ENCODE assay signal across 24 cellular contexts in the genomic region with DNA sequence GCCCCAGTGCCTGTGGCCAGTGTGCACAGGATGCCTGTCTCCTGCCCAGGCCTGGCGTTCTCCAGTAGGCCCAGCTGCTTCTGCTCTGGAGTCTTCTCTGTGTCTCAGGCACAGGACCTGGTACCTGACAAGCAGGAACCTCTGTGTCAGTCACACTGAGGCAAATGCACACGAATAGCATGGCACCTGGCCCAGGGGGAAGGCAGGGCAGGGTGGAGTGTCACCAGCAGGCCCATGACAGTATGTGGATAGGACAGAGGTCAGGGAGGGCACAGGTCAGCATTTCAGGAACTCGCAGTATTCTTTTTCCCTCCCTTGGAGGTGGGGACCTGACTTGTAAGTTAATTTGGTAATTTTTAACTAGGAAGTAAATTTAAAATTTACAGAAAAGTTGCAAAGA. TPM values are rescaled to one million over a fixed set of nuclear protein-coding genes. Genes with fewer than 3 reads are reported as not detected.
DNase-seq lines count a peak whose midpoint lies in the region; ATAC-seq and TF ChIP-seq lines count a peak whose summit lies in the region.
"Had no signal": no experiment of that assay in that cellular context is flagged by ENCODE, and none has a peak within 500 bp of the region (broad histone marks: within the 10 kb centered on the region; RNA-seq: fewer than 3 reads in every experiment).

No MANE protein-coding gene starts in this region.

- intact Hi-C loops in CD4-positive, alpha-beta T cell (cut with DNase I, micrococcal nuclease): loop anchor here (5.0 to 10.0 kb wide), 2 partner anchors 753 to 870 kb away; partner anchors contain the start of gene ECI2 (in 1 of the 2)
- intact Hi-C loops in left colon (cut with DNase I, micrococcal nuclease): no loop called here

- peaks cover 75% of the 10 kb centered on the region for H3K4me1 Mint-ChIP-seq in CD4-positive, alpha-beta T cell (ENCODE audit: low read depth)
- H3K4me1 Mint-ChIP-seq in activated T-helper 17 cell treated with anti-CD3 and anti-CD28 coated beads, Interleukin-2, amount 50 U/mL, for 72 hours: peaks cover 33% of the 10 kb centered on the region
- peaks cover 48% of the 10 kb centered on the region for H3K4me1 Mint-ChIP-seq in T-helper 17 cell

- no peaks in the 10 kb centered on the region for H3K9me3 Mint-ChIP-seq in CD4-positive, alpha-beta T cell
- H3K9me3 Mint-ChIP-seq in activated T-helper 17 cell treated with anti-CD3 and anti-CD28 coated beads, Interleukin-2, amount 50 U/mL, for 72 hours: no peaks in the 10 kb centered on the region
- H3K9me3 Mint-ChIP-seq: CD4-positive, alpha-beta memory T cell had no signal

- no peak overlapping the region for H3K4me3 ChIP-seq in mucosa of rectum (ENCODE audit: low read length in 2 of 2)
- H3K4me3 ChIP-seq: BLaER1, SJSA1 had no signal

- peak overlapping the region; percentile 39 for H3K27ac Mint-ChIP-seq in CD4-positive, alpha-beta T cell
- peak overlapping the region; percentile 69 for H3K27ac Mint-ChIP-seq in activated T-helper 17 cell treated with anti-CD3 and anti-CD28 coated beads, Interleukin-2, amount 50 U/mL, for 72 hours
- H3K27ac Mint-ChIP-seq in T-helper 17 cell: no peak overlapping the region

- H3K36me3 Mint-ChIP-seq in CD4-positive, alpha-beta T cell (ENCODE audit: low read depth): peaks cover 57% of the 10 kb centered on the region
- H3K36me3 Mint-ChIP-seq in activated T-helper 17 cell treated with anti-CD3 and anti-CD28 coated beads, Interleukin-2, amount 50 U/mL, for 72 hours (ENCODE audit: low read depth): peaks cover 75% of the 10 kb centered on the region
- peaks cover 6% of the 10 kb centered on the region for H3K36me3 Mint-ChIP-seq in T-helper 17 cell (ENCODE audit: low read depth)

- no peak overlapping the region for H3K4me3 Mint-ChIP-seq in CD4-positive, alpha-beta T cell
- no peak overlapping the region for H3K4me3 Mint-ChIP-seq in activated T-helper 17 cell treated with anti-CD3 and anti-CD28 coated beads, Interleukin-2, amount 50 U/mL, for 72 hours
- H3K4me3 Mint-ChIP-seq in T-helper 17 cell: no peak overlapping the region
- H3K4me3 Mint-ChIP-seq: CD4-positive, alpha-beta memory T cell had no signal

- no peaks in the 10 kb centered on the region for H3K27me3 Mint-ChIP-seq in CD4-positive, alpha-beta T cell
- H3K27me3 Mint-ChIP-seq in activated T-helper 17 cell treated with anti-CD3 and anti-CD28 coated beads, Interleukin-2, amount 50 U/mL, for 72 hours: no peaks in the 10 kb centered on the region
- no peaks in the 10 kb centered on the region for H3K27me3 Mint-ChIP-seq in T-helper 17 cell
- H3K27me3 Mint-ChIP-seq: CD4-positive, alpha-beta memory T cell had no signal

- peaks cover 12 to 17% of the 10 kb centered on the region in 2 donors for H3K4me1 ChIP-seq in mucosa of rectum (ENCODE audit: control insufficient read depth in 2 of 2, insufficient read depth in 2 of 2, low read length in 2 of 2)

- TF ChIP-seq CTCF in CD4-positive, alpha-beta T cell (IDR thresholded peaks at IDR 0.05): no peak

- H3K27ac ChIP-seq in CD4-positive, alpha-beta T cell (ENCODE audit: low read depth, low read length): no peak overlapping the region
- peak overlapping the region; percentile 33 to 58 for H3K27ac ChIP-seq in mucosa of rectum (ENCODE audit: low read depth in 2 of 2, low read length in 2 of 2)
- H3K27ac ChIP-seq: BLaER1, SJSA1 had no signal

- POLR2A ChIA-PET in CD4-positive, alpha-beta T cell (lab: Charles Lee): no interaction called here

- H3K9me3 ChIP-seq in CD4-positive, alpha-beta T cell (ENCODE audit: control insufficient read depth, low read length): no peaks in the 10 kb centered on the region
- no peaks in the 10 kb centered on the region for H3K9me3 ChIP-seq in mucosa of rectum (ENCODE audit: control insufficient read depth in 2 of 2, low read length in 2 of 2)
- no peaks in the 10 kb centered on the region for H3K9me3 ChIP-seq in T-helper 17 cell (ENCODE audit: control insufficient read depth, low read length, poor library complexity, severe bottlenecking)
- H3K9me3 ChIP-seq: BLaER1, SJSA1 had no signal

- H3K36me3 ChIP-seq in mucosa of rectum (ENCODE audit: control insufficient read depth in 2 of 2, insufficient read depth in 2 of 2, low read length in 2 of 2): peaks cover 19 to 21% of the 10 kb centered on the region in 2 donors

- ATAC-seq in CD4-positive, alpha-beta T cell (ENCODE audit: poor library complexity): no peak
- ATAC-seq in activated T-helper 17 cell treated with anti-CD3 and anti-CD28 coated beads, Interleukin-2, amount 50 U/mL, for 72 hours (replicated peaks): no peak
- ATAC-seq in left colon (peak; percentile 24), T-helper 17 cell (no peak), HG02884 (IDR thresholded peaks at IDR 0.05; ENCODE audit: unreplicated experiment) (no peak)
- ATAC-seq: HCT116, PC-3 had no signal

- CTCF ChIA-PET in CD4-positive, alpha-beta T cell (lab: Charles Lee): interaction anchor here (1.3 kb wide), 1 partner anchor 13 kb away, joined by 3 read pairs; no protein-coding TSS in a partner anchor

- no peak for DNase-seq in CD4-positive, alpha-beta T cell
- no peak for DNase-seq in left colon
- no peak for DNase-seq in T-helper 17 cell
- no peak for DNase-seq in cerebellar nuclear complex (lab: John Stamatoyannopoulos, UW)
- DNase-seq in activated effector memory CD4-positive, alpha-beta T cell treated with Interleukin-2 at 50 U/mL for 16 hours: no peak
- DNase-seq: CD4-positive, alpha-beta memory T cell; COR-L47; DMS53; KBM-7; MV-4-11; NCI-H1105 treated with DMSO at 0.1 percent for 48 hours; NCI-H2029; NCI-H446 treated with DMSO at 0.1 percent for 48 hours; NCI-H526; NCI-H82; NK-92 treated with Interleukin-12 subunit alpha and Interleukin-12 subunit beta, amount 100 ng/mL, for 24 hours; PC-3; Right ventricle myocardium superior had no signal

- H3K27me3 ChIP-seq in CD4-positive, alpha-beta T cell (ENCODE audit: control insufficient read depth, insufficient read depth, low read length): no peaks in the 10 kb centered on the region
- H3K27me3 ChIP-seq in mucosa of rectum (ENCODE audit: control insufficient read depth in 2 of 2, insufficient read depth in 2 of 2, low read length in 2 of 2): no peaks in the 10 kb centered on the region
- H3K27me3 ChIP-seq: BLaER1, SJSA1 had no signal

- H3K9ac ChIP-seq in mucosa of rectum (ENCODE audit: low read depth in 1 of 2, low read length in 2 of 2): no peak overlapping the region
- H3K9ac ChIP-seq: BLaER1 had no signal

RNA-seq across cellular contexts. Expression of gene PSMG4, which starts 5.6 kb away (rescaled TPM):
- 10 to 100 TPM; 12.3 to 12.8 TPM for total RNA-seq in CD4-positive, alpha-beta T cell
- total RNA-seq in activated T-helper 17 cell treated with anti-CD3 and anti-CD28 coated beads, Interleukin-2, amount 50 U/mL, for 72 hours: 10 to 100 TPM; 17.0 to 24.7 TPM
- total RNA-seq in left colon: 10 to 100 TPM in 1 of 2 donors, 1 to 10 TPM in 1; 9.9 to 13.8 TPM
- total RNA-seq in T-helper 17 cell: 10 to 100 TPM; 11.9 to 15.6 TPM

RNA-seq across cellular contexts. Expression of gene TUBB2B, which starts 36.9 kb away (rescaled TPM):
- not detected for total RNA-seq in CD4-positive, alpha-beta T cell
- total RNA-seq in activated T-helper 17 cell treated with anti-CD3 and anti-CD28 coated beads, Interleukin-2, amount 50 U/mL, for 72 hours: under 1 TPM in 1 of 2 donors, not detected in 1; 0.35 TPM
- total RNA-seq in left colon (1 to 10 TPM; 1.2 to 2.7 TPM), T-helper 17 cell (under 1 TPM; 0.75 to 0.76 TPM)
- total RNA-seq: CD4-positive, alpha-beta memory T cell had no signal

Comparison
In these comparisons a context has a peak if more than half of its experiments do, and no peak if none do; other contexts are left out.
1. intact Hi-C loops: an anchor here in CD4-positive, alpha-beta T cell (5.0 to 10.0 kb wide); none called in left colon.